In the genomic region with DNA sequence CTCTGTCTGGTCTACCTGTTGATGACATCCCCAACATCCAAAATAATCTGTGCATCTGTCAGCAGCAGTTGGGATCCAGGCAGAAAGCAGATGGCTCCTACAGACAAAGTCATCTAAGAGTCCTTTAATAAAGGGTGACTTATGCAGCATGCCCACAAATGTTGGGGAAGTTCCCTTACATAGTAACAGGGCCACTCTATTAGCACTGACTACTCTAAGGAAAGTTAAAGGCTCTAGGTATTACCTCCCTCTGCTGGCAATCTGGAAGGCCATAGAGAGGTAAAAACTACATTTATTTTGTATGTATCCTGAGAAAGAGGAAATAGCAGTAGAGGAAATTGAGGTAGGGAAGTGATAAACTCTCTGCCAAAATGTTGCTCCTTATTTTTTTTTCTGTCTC, we compare ENCODE assay signal across 5 cellular contexts.
DNase-seq lines count a peak whose midpoint lies in the region; ATAC-seq lines count a peak whose summit lies in the region.
"Not testable (repeated sequence)": the region's sequence is repeated elsewhere in the genome, so short reads cannot be mapped to it uniquely, and the experiment has no call there.

No MANE protein-coding gene starts in this region.

- peak; percentile 75 for ATAC-seq in GM18868 (IDR thresholded peaks at IDR 0.05; ENCODE audit: unreplicated experiment)
- peak; percentile 63 for ATAC-seq in HG02588 (IDR thresholded peaks at IDR 0.05; ENCODE audit: unreplicated experiment)
- ATAC-seq in HG02884 (IDR thresholded peaks at IDR 0.05; ENCODE audit: unreplicated experiment), result peak; percentile 87
- peak; percentile 78 for ATAC-seq in HG03442 (IDR thresholded peaks at IDR 0.05; ENCODE audit: unreplicated experiment)
- ATAC-seq in T-helper 17 cell, result peak; percentile 67

- H3K27ac Mint-ChIP-seq in T-helper 17 cell, result not testable (repeated sequence)

- not testable (repeated sequence) for H3K36me3 Mint-ChIP-seq in T-helper 17 cell (ENCODE audit: low read depth)

- not testable (repeated sequence) for H3K9me3 ChIP-seq in T-helper 17 cell (ENCODE audit: control insufficient read depth, low read length, poor library complexity, severe bottlenecking)

- H3K4me1 Mint-ChIP-seq in T-helper 17 cell, result not testable (repeated sequence)

- DNase-seq in T-helper 17 cell, result not testable (repeated sequence)

- H3K4me3 Mint-ChIP-seq in T-helper 17 cell, result not testable (repeated sequence)

- H3K27me3 Mint-ChIP-seq in T-helper 17 cell, result not testable (repeated sequence)
